Comparison of ENCODE assay signal across 29 cellular contexts in genomic region chr5:122584411-122585110, GRCh38.
DNase-seq lines count a peak whose midpoint lies in the region; ATAC-seq, FAIRE-seq and TF ChIP-seq lines count a peak whose summit lies in the region.
"Had no signal": no experiment of that assay in that cellular context is flagged by ENCODE, and none has a peak within 500 bp of the region (broad histone marks: within the 10 kb centered on the region; RNA-seq: fewer than 3 reads in every experiment).

No MANE protein-coding gene starts in this region.

- peak; percentile 5 for FAIRE-seq in GM18507 (lab: Jason Lieb, UNC)
- FAIRE-seq: endometrium, GM12891 had no signal

- no peak for ATAC-seq in HG03520 (IDR thresholded peaks at IDR 0.05; ENCODE audit: unreplicated experiment)
- no peak for ATAC-seq in HG02852 (IDR thresholded peaks at IDR 0.05; ENCODE audit: unreplicated experiment)
- ATAC-seq: activated CD4-positive, CD25-positive, alpha-beta regulatory T cell treated with anti-CD3 and anti-CD28 coated beads, Interleukin-2, amount 50 U/mL, for 24 hours; Right ventricle myocardium inferior; T-helper 17 cell had no signal

- no peak for TF ChIP-seq CTCF in mesothelial cell of epicardium (IDR thresholded peaks at IDR 0.05; ENCODE audit: unreplicated experiment)

- no peaks in the 10 kb centered on the region for H3K9me3 Mint-ChIP-seq in mesothelial cell of epicardium
- H3K9me3 Mint-ChIP-seq: activated naive CD4-positive, alpha-beta T cell treated with anti-CD3 and anti-CD28 coated beads for 36 hours; brain; neural progenitor cell; type B pancreatic cell had no signal

- H3K27ac Mint-ChIP-seq in mesothelial cell of epicardium, result peak overlapping the region; percentile 89
- H3K27ac Mint-ChIP-seq: activated naive CD4-positive, alpha-beta T cell treated with anti-CD3 and anti-CD28 coated beads for 36 hours; neural progenitor cell; T-helper 17 cell; type B pancreatic cell had no signal

- no peaks in the 10 kb centered on the region for H3K36me3 Mint-ChIP-seq in mesothelial cell of epicardium
- H3K36me3 Mint-ChIP-seq: brain, neural progenitor cell, type B pancreatic cell had no signal

- no peaks in the 10 kb centered on the region for H3K27me3 Mint-ChIP-seq in mesothelial cell of epicardium (ENCODE audit: low read depth)

- no peak overlapping the region for H3K4me3 Mint-ChIP-seq in mesothelial cell of epicardium
- H3K4me3 Mint-ChIP-seq: activated naive CD4-positive, alpha-beta T cell treated with anti-CD3 and anti-CD28 coated beads for 36 hours; brain; neural progenitor cell; T-helper 17 cell; type B pancreatic cell had no signal

- DNase-seq in AG20443 (ENCODE audit: low spot score), result peak; percentile 10
- no peak for DNase-seq in GM18507 (ENCODE audit: extremely low spot score, insufficient read length, low read depth)
- DNase-seq in amniotic epithelial cell (ENCODE audit: low read depth), result peak; percentile 39
- DNase-seq in mesothelial cell of epicardium (ENCODE audit: low spot score in 2 of 2, unreplicated experiment in 2 of 2), result no peak
- no peak for DNase-seq in iPS-NIHi7 (ENCODE audit: extremely low spot score)
- no peak for DNase-seq in T-helper 9 cell
- DNase-seq: ACHN; activated CD4-positive, alpha-beta T cell treated with anti-CD3 and anti-CD28 coated beads, Interleukin-2, amount 50 U/mL, for 48 hours; activated CD8-positive, alpha-beta memory T cell treated with anti-CD3 and anti-CD28 coated beads, Interleukin-2, amount 50 U/mL, for 4 hours; activated naive CD4-positive, alpha-beta T cell treated with anti-CD3 and anti-CD28 coated beads for 36 hours; adrenal gland; C1 segment of cervical spinal cord; cerebellar nuclear complex; DMS153; HCEC 1CT; mammary epithelial cell; posterior cingulate gyrus; stimulated activated CD4-positive, alpha-beta T cell treated with anti-CD3 and anti-CD28 coated beads, Interleukin-12 subunit alpha, Interleukin-12 subunit beta, amount 100 ng/mL, for 4 hours; stimulated activated CD4-positive, alpha-beta T cell treated with anti-CD3 and anti-CD28 coated beads, Interleukin-4, amount 100 ng/mL, for 24 hours; T-helper 17 cell had no signal

- peaks cover 65% of the 10 kb centered on the region for H3K4me1 Mint-ChIP-seq in mesothelial cell of epicardium
- H3K4me1 Mint-ChIP-seq: neural progenitor cell, T-helper 17 cell had no signal

Comparison
In these comparisons a context has a peak if more than half of its experiments do, and no peak if none do; other contexts are left out.
1. DNase-seq: peak in AG20443 (single experiment) and amniotic epithelial cell (single experiment); none in GM18507 (single experiment), mesothelial cell of epicardium (0 of 2), iPS-NIHi7 (single experiment) and T-helper 9 cell (single experiment).